11 cellular contexts compared by ENCODE assay signal in genomic region chr19:11984986-11985385, GRCh38. TPM values are rescaled to one million over a fixed set of nuclear protein-coding genes. Genes with fewer than 3 reads are reported as not detected.
DNase-seq lines count a peak whose midpoint lies in the region; TF ChIP-seq lines count a peak whose summit lies in the region.
"Had no signal": no experiment of that assay in that cellular context is flagged by ENCODE, and none has a peak within 500 bp of the region (broad histone marks: within the 10 kb centered on the region; RNA-seq: fewer than 3 reads in every experiment).

No MANE protein-coding gene starts in this region.

- intact Hi-C loops in mammary epithelial cell (cut with micrococcal nuclease): loop anchor here (5.0 kb wide), 1 partner anchor 173 kb away; the partner anchor contains the start of gene ZNF440

- H3K36me3 ChIP-seq in BJ (ENCODE audit: control insufficient read depth, insufficient read depth, low read length) (no peaks in the 10 kb centered on the region), DOHH2 (ENCODE audit: control insufficient read depth, low read length) (peaks cover 13% of the 10 kb centered on the region), OCI-LY1 (ENCODE audit: insufficient read depth, low read length) (peaks cover 7% of the 10 kb centered on the region), mammary epithelial cell (ENCODE audit: insufficient read depth, low read length) (no peaks in the 10 kb centered on the region)

- in situ Hi-C loops in mammary epithelial cell (cut with MboI; ENCODE audit: low sequenced_read_pairs in 2 of 2): no loop called here

- H3K9me3 ChIP-seq in DOHH2 (ENCODE audit: control insufficient read depth, insufficient read depth, low read length) (peaks cover 23% of the 10 kb centered on the region), OCI-LY1 (ENCODE audit: low read length) (peaks cover 26% of the 10 kb centered on the region), mammary epithelial cell (replicated peaks; ENCODE audit: insufficient read depth, low read length) (peaks cover 33% of the 10 kb centered on the region)

- dilution Hi-C loops in mammary epithelial cell (cut with HindIII; ENCODE audit: low sequenced_read_pairs): loop anchor here (5.0 kb wide), 1 partner anchor 43 kb away; no protein-coding TSS in a partner anchor

- H3K9me2 ChIP-seq in DOHH2 (replicated peaks; ENCODE audit: control insufficient read depth, low read length) (no peaks in the 10 kb centered on the region), OCI-LY1 (ENCODE audit: low read depth, low read length) (no peaks in the 10 kb centered on the region)

- H3K4me3 ChIP-seq in BJ (ENCODE audit: low read depth, low read length): no peak overlapping the region
- H3K4me3 ChIP-seq in DOHH2 (ENCODE audit: low read length): no peak overlapping the region
- H3K4me3 ChIP-seq in OCI-LY1 (ENCODE audit: low read depth, low read length, poor library complexity, severe bottlenecking): no peak overlapping the region
- H3K4me3 ChIP-seq in epithelial cell of proximal tubule (ENCODE audit: low read depth, low read length): no peak overlapping the region
- H3K4me3 ChIP-seq in mammary epithelial cell (replicated peaks in 1 of 3; ENCODE audit: insufficient read depth in 1 of 3, low read depth in 2 of 3, low read length in 3 of 3): no peak overlapping the region

- peaks cover 20% of the 10 kb centered on the region for H3K79me2 ChIP-seq in DOHH2 (ENCODE audit: control insufficient read depth, low read length)
- peaks cover 9% of the 10 kb centered on the region for H3K79me2 ChIP-seq in OCI-LY1 (ENCODE audit: insufficient read depth, low read length)
- peaks cover 7% of the 10 kb centered on the region for H3K79me2 ChIP-seq in mammary epithelial cell (ENCODE audit: insufficient read depth, low read length)

- POLR2A ChIA-PET in BJ (lab: Charles Lee): no interaction called here

- H3K27ac ChIP-seq in DOHH2 (ENCODE audit: low read depth, low read length) (no peak overlapping the region), OCI-LY1 (ENCODE audit: low read depth, low read length, poor library complexity, severe bottlenecking) (no peak overlapping the region), mammary epithelial cell (ENCODE audit: insufficient read depth, low read depth, low read length) (no peak overlapping the region)

- 0 out of 2 replicates have a peak, but pooled peaks cover 2% of the 10 kb centered on the region for H3F3A ChIP-seq in DOHH2 (ENCODE audit: control insufficient read depth, insufficient read depth)
- no peaks in the 10 kb centered on the region for H3F3A ChIP-seq in OCI-LY1 (ENCODE audit: insufficient read depth, low read length)

- TF ChIP-seq CTCF in BJ (IDR thresholded peaks at IDR 0.05; ENCODE audit: insufficient read depth, low read depth, low read length) (0 out of 2 replicates have a peak, but pooled peaks have one; percentile 8), DOHH2 (IDR thresholded peaks at IDR 0.05; ENCODE audit: low read depth, low read length, poor library complexity, severe bottlenecking) (peak; percentile 41), OCI-LY1 (IDR thresholded peaks at IDR 0.05; ENCODE audit: low read length) (peak; percentile 54), epithelial cell of proximal tubule (conservative IDR thresholded peaks at IDR 0.05; ENCODE audit: low read depth, low read length) (peak; percentile 8), mammary epithelial cell (conservative IDR thresholded peaks at IDR 0.05 in 1 of 2, IDR thresholded peaks at IDR 0.05 in 1 of 2; ENCODE audit: extremely low read depth in 1 of 2, insufficient read depth in 1 of 2, low read depth in 1 of 2, low read length in 2 of 2) (no peak)

- H3K9ac ChIP-seq in OCI-LY1 (ENCODE audit: low read length): no peak overlapping the region
- H3K9ac ChIP-seq in mammary epithelial cell (ENCODE audit: insufficient read depth, low read length): no peak overlapping the region

- H3K4me2 ChIP-seq in DOHH2 (ENCODE audit: low read length) (no peak overlapping the region), OCI-LY1 (ENCODE audit: low read length) (no peak overlapping the region), mammary epithelial cell (ENCODE audit: insufficient read depth, low read depth, low read length) (no peak overlapping the region)

- WGBS in mammary epithelial cell (ENCODE audit: low coverage, missing lambda C conversion rate): 37% methylated on average over 5 of the region's 5 CpGs

- H3K27me3 ChIP-seq in BJ (ENCODE audit: control insufficient read depth, insufficient read depth, low read length) (no peaks in the 10 kb centered on the region), DOHH2 (ENCODE audit: control insufficient read depth, low read length) (no peaks in the 10 kb centered on the region), OCI-LY1 (ENCODE audit: insufficient read depth, low read length) (no peaks in the 10 kb centered on the region), mammary epithelial cell (ENCODE audit: insufficient read depth, low read length) (no peaks in the 10 kb centered on the region)

- H2AFZ ChIP-seq in OCI-LY1 (ENCODE audit: low read length) (no peak overlapping the region), mammary epithelial cell (ENCODE audit: low read depth, low read length) (no peak overlapping the region)

- peaks cover 16% of the 10 kb centered on the region; the same call in 1 of the 2 replicates for H3K4me1 ChIP-seq in DOHH2 (ENCODE audit: control insufficient read depth, low read length)
- H3K4me1 ChIP-seq in OCI-LY1 (ENCODE audit: insufficient read depth, low read length, severe bottlenecking): peaks cover 6% of the 10 kb centered on the region
- H3K4me1 ChIP-seq in mammary epithelial cell (ENCODE audit: insufficient read depth, low read length): no peaks in the 10 kb centered on the region

- H4K20me1 ChIP-seq in DOHH2 (ENCODE audit: control insufficient read depth, insufficient read depth, low read depth, low read length): 0 out of 2 replicates have a peak, but pooled peaks cover 3% of the 10 kb centered on the region
- H4K20me1 ChIP-seq in OCI-LY1 (ENCODE audit: insufficient read depth, low read length): no peaks in the 10 kb centered on the region
- no peaks in the 10 kb centered on the region for H4K20me1 ChIP-seq in mammary epithelial cell (ENCODE audit: insufficient read depth, low read length)

- DNase-seq in BJ (ENCODE audit: low read depth) (no peak), epithelial cell of proximal tubule (ENCODE audit: low read depth) (no peak), NCI-H187 (lab: John Stamatoyannopoulos, UW) (no peak), NCI-H187 treated with DMSO at 0.1 percent for 48 hours (lab: John Stamatoyannopoulos, UW) (no peak), mammary epithelial cell (no peak), SIG-M5 (lab: John Stamatoyannopoulos, UW) (no peak)
- DNase-seq: anterior cingulate cortex, NCI-H524 treated with DMSO at 0.1 percent for 48 hours had no signal

- CTCF ChIA-PET in BJ (lab: Yijun Ruan, JAX): interaction anchor here (0.6 to 10.1 kb wide), 5 partner anchors 25 to 187 kb away, joined by 3 to 107 read pairs (median 3); partner anchors contain the start of gene ZNF700
- CTCF ChIA-PET in mammary epithelial cell (lab: Charles Lee; ENCODE audit: low non-redundant PET): no interaction called here

- no TSS peak for BruUV-seq in mammary epithelial cell (replicated peaks; lab: Mats Ljungman, UMichigan)

RNA-seq across cellular contexts. Expression of gene ZNF763, which starts 20.1 kb away (rescaled TPM):
- 1.6 and 2.2 TPM in 2 replicates for polyA plus RNA-seq in BJ (2011; rRNA removed)
- 1.2 and 1.3 TPM in 2 replicates for polyA minus RNA-seq in BJ (2011; rRNA and poly(A)+ RNA removed)
- 0.58 and 1.7 TPM in 2 replicates for total RNA-seq in epithelial cell of proximal tubule
- 1 to 10 TPM; 1.6 to 2.0 TPM for total RNA-seq in mammary epithelial cell
- polyA plus RNA-seq in mammary epithelial cell: 0.57 TPM
- polyA minus RNA-seq in mammary epithelial cell: not detected
- total RNA-seq: Daoy had no signal

RNA-seq across cellular contexts. Expression of gene ZNF433, which starts 50.5 kb away (rescaled TPM):
- polyA plus RNA-seq in BJ (2011; rRNA removed): 1.8 and 2.3 TPM in 2 replicates
- polyA minus RNA-seq in BJ (2011; rRNA and poly(A)+ RNA removed): 2.8 and 3.4 TPM in 2 replicates
- 1.3 and 1.4 TPM in 2 replicates for total RNA-seq in epithelial cell of proximal tubule
- total RNA-seq in mammary epithelial cell: 1 to 10 TPM; 2.7 to 4.5 TPM
- polyA plus RNA-seq in mammary epithelial cell: 0.46 TPM
- 2.5 TPM for polyA minus RNA-seq in mammary epithelial cell

Comparison
In these comparisons a context has a peak if more than half of its experiments do, and no peak if none do; other contexts are left out.
1. CTCF ChIP-seq: peak in BJ (single experiment), DOHH2 (single experiment), OCI-LY1 (single experiment) and epithelial cell of proximal tubule (single experiment); none in mammary epithelial cell (0 of 2).